20 cellular contexts compared by ENCODE assay signal in the genomic region with DNA sequence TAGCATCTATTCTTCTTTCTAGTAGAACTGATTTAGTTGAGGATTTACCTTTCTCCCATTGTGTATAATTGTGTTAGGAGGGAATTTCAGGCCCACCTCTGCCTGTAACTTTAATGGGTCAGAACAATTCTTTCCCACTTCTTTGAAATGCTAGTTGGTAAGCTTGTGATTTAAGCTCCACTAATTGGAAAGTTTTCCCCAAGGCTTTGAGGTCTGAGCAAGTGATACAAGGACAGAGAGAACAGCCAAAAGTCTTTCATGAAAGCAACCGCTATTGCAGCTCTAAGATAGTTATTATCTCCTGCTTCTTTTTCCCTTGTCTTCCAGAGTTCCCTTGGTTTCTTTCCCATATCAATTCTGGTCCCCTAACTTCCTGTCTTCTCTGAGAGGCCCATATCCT. TPM values are rescaled to one million over a fixed set of nuclear protein-coding genes. Genes with fewer than 3 reads are reported as not detected.
"Had no signal": no experiment of that assay in that cellular context is flagged by ENCODE, and none has a peak within 500 bp of the region (broad histone marks: within the 10 kb centered on the region; RNA-seq: fewer than 3 reads in every experiment).

No MANE protein-coding gene starts in this region.

- H3K27me3 Mint-ChIP-seq: dendritic cell treated with granulocyte-macrophage colony-stimulating factor and Interleukin-4, amounts not matched to agents 40 ng/mL and 50 ng/mL, for 4 days; effector memory CD8-positive, alpha-beta T cell had no signal

- H3K27ac Mint-ChIP-seq: activated CD8-positive, alpha-beta T cell treated with anti-CD3 and anti-CD28 coated beads, Interleukin-2, amount 10 ng/mL, durations not matched to agents 7 days and 5 days; dendritic cell treated with granulocyte-macrophage colony-stimulating factor and Interleukin-4, amounts not matched to agents 40 ng/mL and 50 ng/mL, for 4 days; effector memory CD8-positive, alpha-beta T cell; nephron progenitor cell had no signal

- H3K27me3 ChIP-seq: adrenal gland, ovary, stomach had no signal

- H3K36me3 ChIP-seq: adrenal gland, ovary, stomach, thoracic aorta, WERI-Rb-1 had no signal

- DNase-seq: activated CD4-positive, alpha-beta T cell treated with anti-CD3 and anti-CD28 coated beads for 48 hours; activated CD8-positive, alpha-beta memory T cell treated with anti-CD3 and anti-CD28 coated beads, Interleukin-2, amount 50 U/mL, for 48 hours; activated CD8-positive, alpha-beta T cell treated with anti-CD3 and anti-CD28 coated beads, Interleukin-2, amount 10 ng/mL, durations not matched to agents 7 days and 5 days; activated naive CD4-positive, alpha-beta T cell; adrenal gland; cerebellar nuclear complex; effector memory CD8-positive, alpha-beta T cell; nephron progenitor cell; ovary; stimulated activated CD4-positive, alpha-beta T cell treated with anti-CD3 and anti-CD28 coated beads, Interleukin-4, amount 100 ng/mL, for 4 hours; stomach; T-helper 1 cell; WERI-Rb-1 had no signal

- H3K4me3 Mint-ChIP-seq: activated CD8-positive, alpha-beta T cell treated with anti-CD3 and anti-CD28 coated beads, Interleukin-2, amount 10 ng/mL, durations not matched to agents 7 days and 5 days; dendritic cell treated with granulocyte-macrophage colony-stimulating factor and Interleukin-4, amounts not matched to agents 40 ng/mL and 50 ng/mL, for 4 days; effector memory CD8-positive, alpha-beta T cell; nephron progenitor cell had no signal

- H3K4me1 ChIP-seq: adrenal gland, stomach had no signal

- H3K4me1 Mint-ChIP-seq: nephron progenitor cell had no signal

- H3K9me3 ChIP-seq: adrenal gland, ovary, stomach, thoracic aorta had no signal

- ATAC-seq: activated CD8-positive, alpha-beta T cell treated with anti-CD3 and anti-CD28 coated beads, Interleukin-2, amount 10 ng/mL, durations not matched to agents 7 days and 5 days; effector memory CD8-positive, alpha-beta T cell had no signal

- H3K4me3 ChIP-seq: adrenal gland, ovary, stomach, thoracic aorta had no signal

- H3K27ac ChIP-seq: adrenal gland, ovary, stomach, thoracic aorta, WERI-Rb-1 had no signal

RNA-seq across cellular contexts. Expression of a gene that starts 38.7 kb away (rescaled TPM):
- total RNA-seq: activated CD8-positive, alpha-beta T cell treated with anti-CD3 and anti-CD28 coated beads, Interleukin-2, amount 10 ng/mL, durations not matched to agents 7 days and 5 days; adrenal gland; lung microvascular endothelial cell; ovary; renal cortical epithelial cell; skeletal muscle tissue; stomach; thoracic aorta; ureter had no signal
- polyA plus RNA-seq: adrenal gland, esophagus, ovary, stomach had no signal
